1 cellular context compared by ENCODE assay signal in genomic region chr7:148697950-148698396, GRCh38.
TF ChIP-seq lines count a peak whose summit lies in the region.

No MANE protein-coding gene starts in this region.

TF ChIP-seq in GM23338, 12 proteins besides CTCF, POLR2A, EP300 and RAD21 (continued from another document):
- TF ChIP-seq, protein P1, sequence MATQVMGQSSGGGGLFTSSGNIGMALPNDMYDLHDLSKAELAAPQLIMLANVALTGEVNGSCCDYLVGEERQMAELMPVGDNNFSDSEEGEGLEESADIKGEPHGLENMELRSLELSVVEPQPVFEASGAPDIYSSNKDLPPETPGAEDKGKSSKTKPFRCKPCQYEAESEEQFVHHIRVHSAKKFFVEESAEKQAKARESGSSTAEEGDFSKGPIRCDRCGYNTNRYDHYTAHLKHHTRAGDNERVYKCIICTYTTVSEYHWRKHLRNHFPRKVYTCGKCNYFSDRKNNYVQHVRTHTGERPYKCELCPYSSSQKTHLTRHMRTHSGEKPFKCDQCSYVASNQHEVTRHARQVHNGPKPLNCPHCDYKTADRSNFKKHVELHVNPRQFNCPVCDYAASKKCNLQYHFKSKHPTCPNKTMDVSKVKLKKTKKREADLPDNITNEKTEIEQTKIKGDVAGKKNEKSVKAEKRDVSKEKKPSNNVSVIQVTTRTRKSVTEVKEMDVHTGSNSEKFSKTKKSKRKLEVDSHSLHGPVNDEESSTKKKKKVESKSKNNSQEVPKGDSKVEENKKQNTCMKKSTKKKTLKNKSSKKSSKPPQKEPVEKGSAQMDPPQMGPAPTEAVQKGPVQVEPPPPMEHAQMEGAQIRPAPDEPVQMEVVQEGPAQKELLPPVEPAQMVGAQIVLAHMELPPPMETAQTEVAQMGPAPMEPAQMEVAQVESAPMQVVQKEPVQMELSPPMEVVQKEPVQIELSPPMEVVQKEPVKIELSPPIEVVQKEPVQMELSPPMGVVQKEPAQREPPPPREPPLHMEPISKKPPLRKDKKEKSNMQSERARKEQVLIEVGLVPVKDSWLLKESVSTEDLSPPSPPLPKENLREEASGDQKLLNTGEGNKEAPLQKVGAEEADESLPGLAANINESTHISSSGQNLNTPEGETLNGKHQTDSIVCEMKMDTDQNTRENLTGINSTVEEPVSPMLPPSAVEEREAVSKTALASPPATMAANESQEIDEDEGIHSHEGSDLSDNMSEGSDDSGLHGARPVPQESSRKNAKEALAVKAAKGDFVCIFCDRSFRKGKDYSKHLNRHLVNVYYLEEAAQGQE (IDR thresholded peaks at IDR 0.05; ENCODE audit: unreplicated experiment), result no peak
- no peak for TF ChIP-seq EZH2 (IDR thresholded peaks at IDR 0.05; ENCODE audit: low read depth, unreplicated experiment)
- no peak for TF ChIP-seq ZNF331 (CRISPR knock-in tag; IDR thresholded peaks at IDR 0.05; ENCODE audit: low read depth)
- TF ChIP-seq ZNF462 (CRISPR knock-in tag; IDR thresholded peaks at IDR 0.05), result no peak
- TF ChIP-seq NANOG (IDR thresholded peaks at IDR 0.05; ENCODE audit: borderline replicate concordance), result no peak
- no peak for TF ChIP-seq ZNF114 (CRISPR knock-in tag; IDR thresholded peaks at IDR 0.05)
